Comparison of ENCODE assay signal across 21 cellular contexts in the genomic region with DNA sequence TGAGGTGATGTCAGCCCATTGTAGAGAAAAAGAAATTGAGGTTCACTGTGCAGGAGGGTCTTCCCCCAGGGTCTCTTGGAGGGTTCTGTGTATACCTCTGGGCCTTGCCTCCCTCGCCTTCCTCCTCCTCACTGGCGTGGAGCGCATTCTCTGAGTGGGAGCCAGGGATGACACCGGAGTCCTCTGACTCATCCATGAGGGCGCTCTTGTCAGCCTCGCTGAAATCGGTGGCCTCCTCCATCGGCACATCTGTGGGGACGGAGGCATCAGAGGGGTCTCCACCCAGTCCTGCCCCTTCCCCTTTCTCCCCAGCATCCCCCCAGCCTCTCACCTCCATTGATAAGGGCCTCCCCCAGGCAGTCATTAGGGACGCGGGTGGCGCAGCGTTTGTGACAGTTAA. TPM values are rescaled to one million over a fixed set of nuclear protein-coding genes. Genes with fewer than 3 reads are reported as not detected.
DNase-seq lines count a peak whose midpoint lies in the region; ATAC-seq, FAIRE-seq and TF ChIP-seq lines count a peak whose summit lies in the region.
"Had no signal": no experiment of that assay in that cellular context is flagged by ENCODE, and none has a peak within 500 bp of the region (broad histone marks: within the 10 kb centered on the region; RNA-seq: fewer than 3 reads in every experiment).

No MANE protein-coding gene starts in this region.

- H3K4me3 ChIP-seq in SK-N-SH (ENCODE audit: low read depth in 2 of 2, low read length in 1 of 2) = no peak overlapping the region
- no peak overlapping the region for H3K4me3 ChIP-seq in K562
- H3K4me3 ChIP-seq in osteoblast (ENCODE audit: insufficient read depth, low read length) = no peak overlapping the region
- H3K4me3 ChIP-seq in Karpas-422 (ENCODE audit: low read length) = no peak overlapping the region
- no peak overlapping the region for H3K4me3 ChIP-seq in mesendoderm (ENCODE audit: low read length)
- H3K4me3 ChIP-seq: BLaER1 had no signal

- ATAC-seq in SK-N-SH treated with all-trans-retinoic acid at 6 μM for 48 hours (no peak), K562 (no peak)
- ATAC-seq: CD8-positive, alpha-beta T cell had no signal

- CTCF ChIA-PET in SK-N-SH (lab: Yijun Ruan, JAX) (no interaction called here), K562 (lab: Yijun Ruan, JAX; ENCODE audit: low intra/inter-chr PET ratio) (interaction anchor here (0.6 kb wide), 1 partner anchor 45 kb away, joined by 4 read pairs; no protein-coding TSS in a partner anchor)

- no TSS peak for BruUV-seq in K562 (replicated peaks; lab: Mats Ljungman, UMichigan)

- no peak overlapping the region for H3K56ac ChIP-seq in mesendoderm (ENCODE audit: low read length)

- H3K9me3 ChIP-seq in SK-N-SH (no peaks in the 10 kb centered on the region), K562 (replicated peaks; ENCODE audit: control insufficient read depth, insufficient read depth, low read depth, low read length) (no peaks in the 10 kb centered on the region; the same call in 1 of the 2 replicates), osteoblast (ENCODE audit: low read depth, low read length) (no peaks in the 10 kb centered on the region), Karpas-422 (ENCODE audit: low read length) (no peaks in the 10 kb centered on the region)
- H3K9me3 ChIP-seq: BLaER1, Caco-2 had no signal

- TF ChIP-seq EP300 in SK-N-SH (IDR thresholded peaks at IDR 0.05; ENCODE audit: borderline replicate concordance in 1 of 2, low read depth in 1 of 2, low read length in 1 of 2) (no peak), K562 (IDR thresholded peaks at IDR 0.05; ENCODE audit: low read length) (no peak)

- H4K5ac ChIP-seq in mesendoderm (ENCODE audit: low read length) = no peak overlapping the region

- H3K18ac ChIP-seq in mesendoderm (ENCODE audit: low read length) = no peak overlapping the region

- no peaks in the 10 kb centered on the region for H3K79me1 ChIP-seq in mesendoderm (ENCODE audit: low read length)

- H3K27ac ChIP-seq in SK-N-SH (ENCODE audit: low read depth in 2 of 2, low read length in 1 of 2) = no peak overlapping the region
- H3K27ac ChIP-seq in K562 (ENCODE audit: extremely low read depth, low read depth, low read length) = no peak overlapping the region
- no peak overlapping the region for H3K27ac ChIP-seq in osteoblast (ENCODE audit: low read depth, low read length)
- H3K27ac ChIP-seq in Karpas-422 (ENCODE audit: low read length) = no peak overlapping the region
- H3K27ac ChIP-seq in mesendoderm (ENCODE audit: low read depth, low read length) = no peak overlapping the region
- H3K27ac ChIP-seq: 22Rv1, BLaER1, C4-2B had no signal

- intact Hi-C loops in K562 (cut with micrococcal nuclease) = no loop called here

- FAIRE-seq in K562 (lab: Jason Lieb, UNC) = no peak
- FAIRE-seq: A204.1, G401.6, GM12892, H1 had no signal

- in situ Hi-C loops in K562 (cut with MboI) = no loop called here

- DNase-seq in SK-N-SH (peak; percentile 10), K562 (ENCODE audit: extremely low read depth in 1 of 4, low spot score in 3 of 4) (no peak), osteoblast (ENCODE audit: insufficient read length, low spot score, missing footprints) (peak; percentile 87), Karpas-422 (no peak), erythroblast (lab: John Stamatoyannopoulos, UW) (no peak), mesendoderm (no peak)
- DNase-seq: Caco-2; CD4-positive, CD25-positive, alpha-beta regulatory T cell; CD8-positive, alpha-beta T cell; DMS153; DND-41; H7; HCEC 1CT had no signal

- H3K79me2 ChIP-seq in SK-N-SH (ENCODE audit: insufficient read depth) (no peaks in the 10 kb centered on the region), K562 (ENCODE audit: control insufficient read depth, insufficient read depth, low read length) (peaks cover 9% of the 10 kb centered on the region; the same call in 2 of the 3 replicates), osteoblast (ENCODE audit: insufficient read depth, low read length) (no peaks in the 10 kb centered on the region), Karpas-422 (ENCODE audit: low read length) (peaks cover 4% of the 10 kb centered on the region; the same call in 1 of the 2 replicates), mesendoderm (ENCODE audit: control insufficient read depth, insufficient read depth, low read length) (no peaks in the 10 kb centered on the region)

- no peak overlapping the region for H3K4ac ChIP-seq in mesendoderm (ENCODE audit: low read depth, low read length)

- H3K4me2 ChIP-seq in SK-N-SH (no peak overlapping the region), K562 (ENCODE audit: insufficient read depth, low read length) (no peak overlapping the region), osteoblast (ENCODE audit: insufficient read depth, low read length) (no peak overlapping the region), Karpas-422 (ENCODE audit: low read depth, low read length, poor library complexity, severe bottlenecking) (no peak overlapping the region), mesendoderm (ENCODE audit: low read length) (no peak overlapping the region)
- H3K4me2 ChIP-seq: BLaER1 had no signal

- H2BK15ac ChIP-seq in mesendoderm (replicated peaks; ENCODE audit: low read depth) = no peak overlapping the region

- 0 out of 2 replicates have a peak, but pooled peaks cover 4% of the 10 kb centered on the region for H4K20me1 ChIP-seq in SK-N-SH (ENCODE audit: insufficient read depth)
- peaks cover 3% of the 10 kb centered on the region; the same call in 1 of the 2 replicates for H4K20me1 ChIP-seq in K562 (replicated peaks; ENCODE audit: control insufficient read depth, insufficient read depth, low read length)
- peaks cover 8% of the 10 kb centered on the region for H4K20me1 ChIP-seq in osteoblast (ENCODE audit: insufficient read depth, low read length)
- H4K20me1 ChIP-seq in Karpas-422 (ENCODE audit: insufficient read depth, low read depth, low read length) = no peaks in the 10 kb centered on the region

- no peak overlapping the region for H3K9ac ChIP-seq in SK-N-SH
- H3K9ac ChIP-seq in K562 (ENCODE audit: insufficient read depth in 1 of 2, low read depth in 2 of 2, low read length in 2 of 2) = no peak overlapping the region
- no peak overlapping the region for H3K9ac ChIP-seq in Karpas-422 (ENCODE audit: low read length)
- H3K9ac ChIP-seq in mesendoderm (ENCODE audit: low read length) = no peak overlapping the region
- H3K9ac ChIP-seq: BLaER1 had no signal

- no peaks in the 10 kb centered on the region for H3K4me1 ChIP-seq in SK-N-SH (ENCODE audit: control insufficient read depth in 1 of 2, insufficient read depth in 2 of 2, low read depth in 1 of 2, low read length in 1 of 2)
- H3K4me1 ChIP-seq in K562 (replicated peaks in 1 of 2; ENCODE audit: control insufficient read depth in 2 of 2, insufficient read depth in 2 of 2, low read length in 2 of 2) = peaks cover 12 to 22% of the 10 kb centered on the region in 2 experiments; a peak in 4 of 5 replicates
- H3K4me1 ChIP-seq in osteoblast (ENCODE audit: insufficient read depth, low read length) = peaks cover 6% of the 10 kb centered on the region
- H3K4me1 ChIP-seq in Karpas-422 (ENCODE audit: low read length) = no peaks in the 10 kb centered on the region
- no peaks in the 10 kb centered on the region for H3K4me1 ChIP-seq in mesendoderm (ENCODE audit: control insufficient read depth, low read depth, low read length)
- H3K4me1 ChIP-seq: BLaER1, Caco-2 had no signal

- no peak overlapping the region for H4K8ac ChIP-seq in mesendoderm (ENCODE audit: low read depth, low read length)

- TF ChIP-seq RAD21 in SK-N-SH (IDR thresholded peaks at IDR 0.05; ENCODE audit: low read length) (no peak), K562 (CRISPR knock-in tag; conservative IDR thresholded peaks at IDR 0.05 in 1 of 2, IDR thresholded peaks at IDR 0.05 in 1 of 2) (no peak)

- no peak overlapping the region for H2BK5ac ChIP-seq in mesendoderm (ENCODE audit: low read length)

- POLR2A ChIA-PET in SK-N-SH (lab: Yijun Ruan, JAX) = no interaction called here
- POLR2A ChIA-PET in K562 (lab: Yijun Ruan, JAX) = no interaction called here

- TF ChIP-seq POLR2A in K562 (conservative IDR thresholded peaks at IDR 0.05) (no peak), erythroblast (IDR thresholded peaks at IDR 0.05; ENCODE audit: low read length) (no peak)

- H2AK5ac ChIP-seq in mesendoderm (ENCODE audit: low read length) = no peak overlapping the region

- peaks cover 5% of the 10 kb centered on the region for H3K9me1 ChIP-seq in K562 (ENCODE audit: control insufficient read depth, insufficient read depth, low read length)

- peaks cover 8% of the 10 kb centered on the region for H3F3A ChIP-seq in SK-N-SH (replicated peaks; ENCODE audit: insufficient read depth)

- H3K36me3 ChIP-seq in SK-N-SH (replicated peaks in 1 of 2; ENCODE audit: control insufficient read depth in 1 of 2, insufficient read depth in 2 of 2, low read length in 1 of 2) (peaks cover 29 to 47% of the 10 kb centered on the region in 2 experiments), K562 (ENCODE audit: control insufficient read depth, insufficient read depth, low read length) (peaks cover 67% of the 10 kb centered on the region), osteoblast (ENCODE audit: insufficient read depth, low read length) (peaks cover 56% of the 10 kb centered on the region), Karpas-422 (ENCODE audit: insufficient read depth, low read length) (peaks cover 43% of the 10 kb centered on the region), mesendoderm (ENCODE audit: control insufficient read depth, insufficient read depth, low read length) (peaks cover 11% of the 10 kb centered on the region)

- 95% methylated on average over 10 of the region's 13 CpGs for WGBS in SK-N-SH (ENCODE audit: low lambda C conversion rate)
- WGBS in K562 (ENCODE audit: insufficient coverage, low coverage, missing lambda C conversion rate) = 88% methylated on average over 12 of the region's 13 CpGs
- WGBS in mesendoderm (ENCODE audit: extremely low coverage, insufficient coverage, low lambda C conversion rate) = no CpG with 5 or more reads among the region's 13 CpGs

- no peak overlapping the region for H3K23ac ChIP-seq in mesendoderm (ENCODE audit: low read length)

- no peak overlapping the region for H2AFZ ChIP-seq in SK-N-SH (ENCODE audit: low read depth)
- no peak overlapping the region for H2AFZ ChIP-seq in K562 (ENCODE audit: low read depth, low read length)
- H2AFZ ChIP-seq in osteoblast (ENCODE audit: low read length) = no peak overlapping the region
- no peak overlapping the region for H2AFZ ChIP-seq in Karpas-422 (ENCODE audit: low read length)

- H3K9me2 ChIP-seq in SK-N-SH (no peaks in the 10 kb centered on the region), Karpas-422 (replicated peaks; ENCODE audit: insufficient read depth, low read length) (no peaks in the 10 kb centered on the region)

- no peak overlapping the region for H2BK120ac ChIP-seq in mesendoderm (ENCODE audit: low read depth, low read length)

- no peaks in the 10 kb centered on the region for H3K27me3 ChIP-seq in SK-N-SH (ENCODE audit: insufficient read depth)
- no peaks in the 10 kb centered on the region for H3K27me3 ChIP-seq in K562 (ENCODE audit: control insufficient read depth in 2 of 2, insufficient read depth in 2 of 2, low read length in 2 of 2)
- no peaks in the 10 kb centered on the region for H3K27me3 ChIP-seq in osteoblast (ENCODE audit: insufficient read depth, low read length)
- H3K27me3 ChIP-seq in Karpas-422 (ENCODE audit: low read length) = no peaks in the 10 kb centered on the region
- no peaks in the 10 kb centered on the region for H3K27me3 ChIP-seq in mesendoderm (ENCODE audit: insufficient read depth, low read length, poor library complexity)
- H3K27me3 ChIP-seq: BLaER1 had no signal

- no peak for TF ChIP-seq CTCF in SK-N-SH (IDR thresholded peaks at IDR 0.05)
- no peak for TF ChIP-seq CTCF in K562 (IDR thresholded peaks at IDR 0.05 in 2 of 3, conservative IDR thresholded peaks at IDR 0.05 in 1 of 3; ENCODE audit: insufficient read depth in 2 of 3, low read depth in 1 of 3, low read length in 3 of 3)
- TF ChIP-seq CTCF in osteoblast (IDR thresholded peaks at IDR 0.05; ENCODE audit: extremely low read depth, low read depth, low read length) = no peak

RNA-seq across cellular contexts. Expression of a gene that starts 16.2 kb away (rescaled TPM):
- polyA plus RNA-seq in SK-N-SH (2012; rRNA removed) (14.1 and 21.4 TPM in 2 replicates), K562 (2011; rRNA removed) (11.0 and 11.1 TPM in 2 replicates), K562 (2014; fragmentation: Illumina TruSeq; extraction: Trizol) (23.8 and 34.1 TPM in 2 replicates), K562 (2014; fragmentation: Nextera tagmentation; extraction: Ambion mirVana) (1 to 10 TPM; 1.8 to 4.9 TPM), K562 (2014; rRNA removed) (21.1 and 22.4 TPM in 2 replicates)
- polyA plus RNA-seq in SK-N-SH (2012; cell fraction: cytosol; rRNA removed) = 12.2 and 20.2 TPM in 2 replicates
- polyA plus RNA-seq in SK-N-SH (2012; cell fraction: nucleus; rRNA removed) = 47.3 and 60.3 TPM in 2 replicates
- total RNA-seq in K562 (2011; cell fraction: chromatin; rRNA removed; ENCODE audit: low replicate concordance) = 31.5 and 62.0 TPM in 2 replicates
- total RNA-seq in K562 (2011; cell fraction: nucleolus; rRNA removed) = 35.2 and 35.7 TPM in 2 replicates
- total RNA-seq in K562 (2011; cell fraction: nucleoplasm; rRNA removed) = 32.3 and 33.7 TPM in 2 replicates
- total RNA-seq in K562 (2014; rRNA removed) (29.2 and 35.1 TPM in 2 replicates), K562 (2014; rRNA removed; fragmentation: Illumina TruSeq; extraction: Trizol) (9.9 and 15.0 TPM in 2 replicates), K562 (2015; rRNA removed; fragmentation: Illumina TruSeq; extraction: Trizol) (14.9 and 19.0 TPM in 2 replicates), K562 (2021) (57.3 and 60.0 TPM in 2 replicates), osteoblast (9.0 and 9.4 TPM in 2 replicates)
- 11.6 and 24.2 TPM in 2 replicates for polyA plus RNA-seq in K562 (2011; cell fraction: cytosol; rRNA removed)
- 22.8 and 41.1 TPM in 2 replicates for polyA plus RNA-seq in K562 (2011; cell fraction: nucleus; rRNA removed)
- polyA plus RNA-seq in K562 (2012) = 36.8 and 42.8 TPM in 2 replicates
- 10.5 and 13.4 TPM in 2 replicates for polyA minus RNA-seq in K562 (2011; rRNA and poly(A)+ RNA removed)
- polyA minus RNA-seq in K562 (2011; cell fraction: cytosol; rRNA and poly(A)+ RNA removed) = 26.9 and 30.1 TPM in 2 replicates
- polyA minus RNA-seq in K562 (2011; cell fraction: nucleus; rRNA and poly(A)+ RNA removed) = 9.0 and 10.6 TPM in 2 replicates
- 20.0 and 34.6 TPM in 2 replicates for total RNA-seq in Karpas-422 (2014; rRNA removed; shearing (Covaris generic); ENCODE audit: low replicate concordance)
- polyA plus RNA-seq in mesendoderm (2013, experiment 1 of 2) = 31.9 TPM
- 37.0 TPM for polyA plus RNA-seq in mesendoderm (2013, experiment 2 of 2)

RNA-seq across cellular contexts. Expression of a gene that starts 39.7 kb away (rescaled TPM):
- 9.5 and 10.6 TPM in 2 replicates for polyA plus RNA-seq in SK-N-SH (2012; rRNA removed)
- 6.9 and 8.6 TPM in 2 replicates for polyA plus RNA-seq in SK-N-SH (2012; cell fraction: cytosol; rRNA removed)
- 7.0 and 8.3 TPM in 2 replicates for polyA plus RNA-seq in SK-N-SH (2012; cell fraction: nucleus; rRNA removed)
- 6.5 and 10.4 TPM in 2 replicates for total RNA-seq in K562 (2011; cell fraction: chromatin; rRNA removed; ENCODE audit: low replicate concordance)
- total RNA-seq in K562 (2011; cell fraction: nucleolus; rRNA removed) = 5.1 and 6.8 TPM in 2 replicates
- total RNA-seq in K562 (2011; cell fraction: nucleoplasm; rRNA removed) = 6.0 and 8.6 TPM in 2 replicates
- 4.7 and 6.5 TPM in 2 replicates for total RNA-seq in K562 (2014; rRNA removed)
- 2.8 TPM in 2 replicates for total RNA-seq in K562 (2014; rRNA removed; fragmentation: Illumina TruSeq; extraction: Trizol)
- 2.3 and 2.5 TPM in 2 replicates for total RNA-seq in K562 (2015; rRNA removed; fragmentation: Illumina TruSeq; extraction: Trizol)
- total RNA-seq in K562 (2021) = 5.9 and 6.5 TPM in 2 replicates
- 3.3 and 3.5 TPM in 2 replicates for polyA plus RNA-seq in K562 (2011; rRNA removed)
- polyA plus RNA-seq in K562 (2011; cell fraction: cytosol; rRNA removed) = 3.0 and 6.0 TPM in 2 replicates
- polyA plus RNA-seq in K562 (2011; cell fraction: nucleus; rRNA removed) = 3.7 and 5.0 TPM in 2 replicates
- polyA plus RNA-seq in K562 (2012) = 1.3 and 2.1 TPM in 2 replicates
- polyA plus RNA-seq in K562 (2014; fragmentation: Illumina TruSeq; extraction: Trizol) = 4.1 and 4.2 TPM in 2 replicates
- polyA plus RNA-seq in K562 (2014; fragmentation: Nextera tagmentation; extraction: Ambion mirVana) = under 1 TPM; 0.67 to 0.83 TPM
- 3.3 and 5.1 TPM in 2 replicates for polyA plus RNA-seq in K562 (2014; rRNA removed)
- polyA minus RNA-seq in K562 (2011; rRNA and poly(A)+ RNA removed) = 1.9 and 3.0 TPM in 2 replicates
- polyA minus RNA-seq in K562 (2011; cell fraction: cytosol; rRNA and poly(A)+ RNA removed) = 2.0 and 2.5 TPM in 2 replicates
- polyA minus RNA-seq in K562 (2011; cell fraction: nucleus; rRNA and poly(A)+ RNA removed) = 0.67 and 1.1 TPM in 2 replicates
- total RNA-seq in osteoblast = 1.8 and 3.5 TPM in 2 replicates
- total RNA-seq in Karpas-422 (2014; rRNA removed; shearing (Covaris generic); ENCODE audit: low replicate concordance) = 0.14 and 0.19 TPM in 2 replicates
- 0.41 TPM for polyA plus RNA-seq in mesendoderm (2013, experiment 1 of 2)
- 0.42 TPM for polyA plus RNA-seq in mesendoderm (2013, experiment 2 of 2)
- total RNA-seq: CD4-positive, CD25-positive, alpha-beta regulatory T cell; CD8-positive, alpha-beta T cell had no signal
- polyA plus RNA-seq: CD4-positive, CD25-positive, alpha-beta regulatory T cell had no signal

RNA-seq across cellular contexts. Expression of a gene that starts 45.2 kb away (rescaled TPM):
- 30.4 and 37.3 TPM in 2 replicates for polyA plus RNA-seq in SK-N-SH (2012; rRNA removed)
- 17.3 and 24.0 TPM in 2 replicates for polyA plus RNA-seq in SK-N-SH (2012; cell fraction: cytosol; rRNA removed)
- polyA plus RNA-seq in SK-N-SH (2012; cell fraction: nucleus; rRNA removed) = 89.1 and 93.7 TPM in 2 replicates
- total RNA-seq in K562 (2011; cell fraction: chromatin; rRNA removed; ENCODE audit: low replicate concordance) = 36.3 and 57.4 TPM in 2 replicates
- 33.4 and 35.1 TPM in 2 replicates for total RNA-seq in K562 (2011; cell fraction: nucleolus; rRNA removed)
- 38.6 TPM in 2 replicates for total RNA-seq in K562 (2011; cell fraction: nucleoplasm; rRNA removed)
- total RNA-seq in K562 (2014; rRNA removed) = 8.2 and 11.3 TPM in 2 replicates
- 4.9 and 5.0 TPM in 2 replicates for total RNA-seq in K562 (2014; rRNA removed; fragmentation: Illumina TruSeq; extraction: Trizol)
- 7.3 and 7.6 TPM in 2 replicates for total RNA-seq in K562 (2015; rRNA removed; fragmentation: Illumina TruSeq; extraction: Trizol)
- total RNA-seq in K562 (2021) = 11.2 and 14.9 TPM in 2 replicates
- 3.7 and 5.4 TPM in 2 replicates for polyA plus RNA-seq in K562 (2011; rRNA removed)
- 4.9 and 11.1 TPM in 2 replicates for polyA plus RNA-seq in K562 (2011; cell fraction: cytosol; rRNA removed)
- 12.2 and 17.7 TPM in 2 replicates for polyA plus RNA-seq in K562 (2011; cell fraction: nucleus; rRNA removed)
- polyA plus RNA-seq in K562 (2012) = 14.0 and 18.1 TPM in 2 replicates
- polyA plus RNA-seq in K562 (2014; fragmentation: Illumina TruSeq; extraction: Trizol) = 6.5 and 10.2 TPM in 2 replicates
- polyA plus RNA-seq in K562 (2014; fragmentation: Nextera tagmentation; extraction: Ambion mirVana) = 1 to 10 TPM in 1 of 2 experiments, under 1 TPM in 1; 0.68 to 1.1 TPM
- polyA plus RNA-seq in K562 (2014; rRNA removed) = 15.2 and 16.1 TPM in 2 replicates
- 2.7 and 5.2 TPM in 2 replicates for polyA minus RNA-seq in K562 (2011; rRNA and poly(A)+ RNA removed)
- polyA minus RNA-seq in K562 (2011; cell fraction: cytosol; rRNA and poly(A)+ RNA removed) = 3.1 and 6.5 TPM in 2 replicates
- polyA minus RNA-seq in K562 (2011; cell fraction: nucleus; rRNA and poly(A)+ RNA removed) = 4.4 and 7.3 TPM in 2 replicates
- total RNA-seq in osteoblast = 18.0 and 18.5 TPM in 2 replicates
- total RNA-seq in Karpas-422 (2014; rRNA removed; shearing (Covaris generic); ENCODE audit: low replicate concordance) = 14.6 and 18.4 TPM in 2 replicates
- 27.1 TPM for polyA plus RNA-seq in mesendoderm (2013, experiment 1 of 2)
- polyA plus RNA-seq in mesendoderm (2013, experiment 2 of 2) = 26.5 TPM

RNA-seq across cellular contexts. Expression of a gene that starts 45.5 kb away (rescaled TPM):
- polyA plus RNA-seq in SK-N-SH (2012; rRNA removed) (73.1 and 92.8 TPM in 2 replicates), K562 (2011; rRNA removed) (42.8 and 60.4 TPM in 2 replicates), K562 (2014; fragmentation: Illumina TruSeq; extraction: Trizol) (34.8 and 63.9 TPM in 2 replicates), K562 (2014; fragmentation: Nextera tagmentation; extraction: Ambion mirVana) (1 to 10 TPM in 1 of 2 experiments, under 1 TPM in 1; 0.62 to 1.7 TPM), K562 (2014; rRNA removed) (81.4 and 83.7 TPM in 2 replicates)
- polyA plus RNA-seq in SK-N-SH (2012; cell fraction: cytosol; rRNA removed) = 53.2 and 65.2 TPM in 2 replicates
- polyA plus RNA-seq in SK-N-SH (2012; cell fraction: nucleus; rRNA removed) = 174 and 181 TPM in 2 replicates
- 149 and 335 TPM in 2 replicates for total RNA-seq in K562 (2011; cell fraction: chromatin; rRNA removed; ENCODE audit: low replicate concordance)
- total RNA-seq in K562 (2011; cell fraction: nucleolus; rRNA removed) = 167 and 175 TPM in 2 replicates
- 137 and 163 TPM in 2 replicates for total RNA-seq in K562 (2011; cell fraction: nucleoplasm; rRNA removed)
- total RNA-seq in K562 (2014; rRNA removed) (66.9 and 71.0 TPM in 2 replicates), K562 (2014; rRNA removed; fragmentation: Illumina TruSeq; extraction: Trizol) (18.0 and 21.6 TPM in 2 replicates), K562 (2015; rRNA removed; fragmentation: Illumina TruSeq; extraction: Trizol) (36.9 and 39.2 TPM in 2 replicates), K562 (2021) (79.2 and 82.7 TPM in 2 replicates), osteoblast (56.3 and 56.5 TPM in 2 replicates)
- 74.0 and 145 TPM in 2 replicates for polyA plus RNA-seq in K562 (2011; cell fraction: cytosol; rRNA removed)
- 204 and 318 TPM in 2 replicates for polyA plus RNA-seq in K562 (2011; cell fraction: nucleus; rRNA removed)
- polyA plus RNA-seq in K562 (2012) = 52.1 and 70.7 TPM in 2 replicates
- polyA minus RNA-seq in K562 (2011; rRNA and poly(A)+ RNA removed) = 37.1 and 38.4 TPM in 2 replicates
- 49.1 and 68.4 TPM in 2 replicates for polyA minus RNA-seq in K562 (2011; cell fraction: cytosol; rRNA and poly(A)+ RNA removed)
- 61.9 and 64.6 TPM in 2 replicates for polyA minus RNA-seq in K562 (2011; cell fraction: nucleus; rRNA and poly(A)+ RNA removed)
- total RNA-seq in Karpas-422 (2014; rRNA removed; shearing (Covaris generic); ENCODE audit: low replicate concordance) = 37.5 and 55.2 TPM in 2 replicates
- polyA plus RNA-seq in mesendoderm (2013, experiment 1 of 2) = 77.7 TPM
- polyA plus RNA-seq in mesendoderm (2013, experiment 2 of 2) = 76.0 TPM

Comparison
In these comparisons a context has a peak if more than half of its experiments do, and no peak if none do; other contexts are left out.
1. DNase-seq: peak in SK-N-SH (single experiment) and osteoblast (single experiment); none in K562 (0 of 4), Karpas-422 (single experiment), erythroblast (0 of 2) and mesendoderm (single experiment).